Comparison of ENCODE assay signal across 8 cellular contexts in the genomic region with DNA sequence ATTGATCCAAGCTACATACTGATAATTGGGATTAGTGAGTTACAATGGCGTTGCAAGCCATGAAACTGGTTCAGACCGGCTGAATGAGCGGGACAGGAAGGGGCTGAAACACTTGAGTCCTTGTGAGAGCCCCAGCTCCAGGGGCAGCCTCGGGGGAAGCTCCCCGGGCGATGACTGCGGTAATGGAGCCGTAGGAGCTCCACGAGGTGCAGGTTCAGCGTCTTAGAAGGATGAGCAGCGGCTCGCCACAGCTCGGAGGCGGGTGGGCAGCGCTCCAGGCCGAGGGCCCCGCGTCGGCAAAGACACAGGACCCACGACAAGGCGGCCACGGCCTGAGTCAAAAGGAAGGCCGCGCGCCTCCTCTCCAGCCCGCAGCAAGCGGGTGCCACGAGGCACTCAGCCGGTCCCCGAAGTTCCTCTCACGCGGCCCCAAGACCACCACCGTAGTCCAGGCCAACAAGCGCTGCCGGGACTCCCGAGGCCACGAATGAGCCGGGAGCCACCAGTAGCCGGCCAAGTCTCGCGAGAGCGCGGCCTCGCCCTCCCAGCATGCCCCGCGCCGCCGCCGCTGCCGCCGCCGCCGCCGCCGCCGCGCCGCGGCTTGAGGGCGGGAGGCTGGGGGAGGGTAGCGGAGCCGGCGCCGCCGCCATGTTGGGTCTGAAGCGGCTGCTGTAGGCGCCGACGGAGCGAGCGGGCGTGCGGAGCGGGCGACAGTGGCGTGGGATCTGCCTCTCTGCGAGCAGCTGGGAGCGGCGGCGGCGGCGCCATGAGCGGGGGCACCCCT.
DNase-seq lines count a peak whose midpoint lies in the region; ATAC-seq lines count a peak whose summit lies in the region.

TSS of gene LSM14A (plus strand) at position 628 of the 784 bp plus-strand sequence. CDS start at position 767, 139 bp downstream.

- peaks cover 3% of the 10 kb centered on the region; the same call in 1 of the 2 replicates for H3K36me3 ChIP-seq in ACC112 (ENCODE audit: insufficient read depth, low read length)

- peak within 1 kb of the TSS; percentile 73 for H3K4me3 ChIP-seq in ACC112 (ENCODE audit: low read depth, low read length)

- peaks cover 46% of the 10 kb centered on the region for H3K79me2 ChIP-seq in ACC112 (ENCODE audit: control insufficient read depth, insufficient read depth, low read length, unreplicated experiment)

- peak; percentile 100 for DNase-seq in NCI-H2227 (lab: John Stamatoyannopoulos, UW; ENCODE audit: unreplicated experiment)
- DNase-seq in activated CD4-positive, CD25-positive, alpha-beta regulatory T cell (lab: John Stamatoyannopoulos, UW), result peak; percentile 74 to 89 (median 84)
- peak in 59 of 61 donors; percentile 32 to 92 (median 82) for DNase-seq in caudate nucleus (lab: John Stamatoyannopoulos, UW)
- peak; percentile 88 for DNase-seq in iris pigment epithelial cell (ENCODE audit: low read depth)
- peak; percentile 82 to 85 for DNase-seq in stimulated activated CD4-positive, alpha-beta T cell treated with anti-CD3 and anti-CD28 coated beads, Interleukin-12 subunit alpha, Interleukin-12 subunit beta, amount 100 ng/mL, for 24 hours (ENCODE audit: low read depth in 2 of 2)

- no peaks in the 10 kb centered on the region for H3K27me3 ChIP-seq in ACC112 (ENCODE audit: insufficient read depth, low read length)

- peak within 1 kb of the TSS; percentile 89 for H2AFZ ChIP-seq in ACC112 (ENCODE audit: low read length, unreplicated experiment)

- H3K27ac ChIP-seq in ACC112 (ENCODE audit: low read depth, low read length) (peak within 1 kb of the TSS; percentile 91), caudate nucleus (ENCODE audit: low read depth, low read length) (peak within 1 kb of the TSS; percentile 96)

- peaks cover 15% of the 10 kb centered on the region for H3K4me1 ChIP-seq in ACC112 (ENCODE audit: control insufficient read depth, insufficient read depth, low read length, unreplicated experiment)

- ATAC-seq in GM18868 (IDR thresholded peaks at IDR 0.05; ENCODE audit: unreplicated experiment) (peak; percentile 69), HG03103 (IDR thresholded peaks at IDR 0.05; ENCODE audit: low read depth, unreplicated experiment) (peak; percentile 59)

Comparison
In these comparisons a context has a peak if more than half of its experiments do, and no peak if none do; other contexts are left out.
1. Peak in every context shown above with its lines: DNase-seq, ATAC-seq, H3K4me3 ChIP-seq and H3K27ac ChIP-seq.